In genomic region chr19:50702870-50703829, GRCh38 we compare ENCODE assay signal across 21 cellular contexts. TPM values are rescaled to one million over a fixed set of nuclear protein-coding genes. Genes with fewer than 3 reads are reported as not detected.
A peak's percentile ranks its signal among the peaks of the same experiment; 100 is the strongest.
DNase-seq lines count a peak whose midpoint lies in the region; ATAC-seq and TF ChIP-seq lines count a peak whose summit lies in the region.
"Had no signal": no experiment of that assay in that cellular context is flagged by ENCODE, and none has a peak within 500 bp of the region (broad histone marks: within the 10 kb centered on the region; RNA-seq: fewer than 3 reads in every experiment).

No MANE protein-coding gene starts in this region.

- intact Hi-C loops in breast epithelium (cut with DNase I; ENCODE audit: low total_unique reads): no loop called here

- H3K9me3 ChIP-seq in endodermal cell (ENCODE audit: control insufficient read depth, low read length): no peaks in the 10 kb centered on the region
- no peaks in the 10 kb centered on the region for H3K9me3 ChIP-seq in breast epithelium
- H3K9me3 ChIP-seq: neutrophil, uterus had no signal

- H3K27ac ChIP-seq in endodermal cell (ENCODE audit: low read depth, low read length) (no peak overlapping the region), breast epithelium (no peak overlapping the region)
- H3K27ac ChIP-seq: neutrophil, uterus had no signal

- H3K27ac Mint-ChIP-seq in stimulated activated naive CD8-positive, alpha-beta T cell treated with anti-CD3 and anti-CD28 coated beads, Interleukin-15, amount 100 ng/mL, for 72 hours: peak overlapping the region in 1 of 2 donors; percentile 48
- H3K27ac Mint-ChIP-seq in endodermal cell: no peak overlapping the region
- H3K27ac Mint-ChIP-seq: activated CD4-positive, alpha-beta memory T cell treated with anti-CD3 and anti-CD28 coated beads for 36 hours; activated T-helper 1 cell treated with anti-CD3 and anti-CD28 coated beads, Interleukin-12 subunit alpha, Interleukin-12 subunit beta, Interleukin-2, Interleukin-4 antibody, amounts not matched to agents 30 ng/mL and 10 ng/mL and 1 ng/mL, durations not matched to agents 14 hours and 24 hours and 36 hours; mesothelial cell of epicardium had no signal

- H3K9me3 Mint-ChIP-seq in stimulated activated naive CD8-positive, alpha-beta T cell treated with anti-CD3 and anti-CD28 coated beads, Interleukin-15, amount 100 ng/mL, for 72 hours: no peaks in the 10 kb centered on the region
- no peaks in the 10 kb centered on the region for H3K9me3 Mint-ChIP-seq in endodermal cell
- H3K9me3 Mint-ChIP-seq: activated CD4-positive, alpha-beta memory T cell treated with anti-CD3 and anti-CD28 coated beads for 36 hours; activated T-helper 1 cell treated with anti-CD3 and anti-CD28 coated beads, Interleukin-12 subunit alpha, Interleukin-12 subunit beta, Interleukin-2, Interleukin-4 antibody, amounts not matched to agents 30 ng/mL and 10 ng/mL and 1 ng/mL, durations not matched to agents 14 hours and 24 hours and 36 hours; central memory CD8-positive, alpha-beta T cell; mesothelial cell of epicardium had no signal

- TF ChIP-seq CTCF in endodermal cell (conservative IDR thresholded peaks at IDR 0.05) (no peak), breast epithelium (IDR thresholded peaks at IDR 0.05) (no peak)

- H3K36me3 ChIP-seq in endodermal cell (ENCODE audit: control insufficient read depth, insufficient read depth, low read length): no peaks in the 10 kb centered on the region
- no peaks in the 10 kb centered on the region for H3K36me3 ChIP-seq in breast epithelium
- H3K36me3 ChIP-seq: neutrophil, uterus had no signal

- H3K4me1 Mint-ChIP-seq in stimulated activated naive CD8-positive, alpha-beta T cell treated with anti-CD3 and anti-CD28 coated beads, Interleukin-15, amount 100 ng/mL, for 72 hours: peaks cover 24% of the 10 kb centered on the region
- H3K4me1 Mint-ChIP-seq in endodermal cell: no peaks in the 10 kb centered on the region
- H3K4me1 Mint-ChIP-seq: central memory CD8-positive, alpha-beta T cell; mesothelial cell of epicardium had no signal

- H3K4me3 ChIP-seq in endodermal cell (ENCODE audit: low read length) (no peak overlapping the region), breast epithelium (no peak overlapping the region)
- H3K4me3 ChIP-seq: uterus had no signal

- no peak overlapping the region for H3K9ac ChIP-seq in endodermal cell (ENCODE audit: extremely low read depth, low read length, poor library complexity, severe bottlenecking)

- peak; percentile 9 for ATAC-seq in stimulated activated naive CD8-positive, alpha-beta T cell treated with anti-CD3 and anti-CD28 coated beads, Interleukin-15, amount 100 ng/mL, for 72 hours
- ATAC-seq in stimulated activated naive CD8-positive, alpha-beta T cell treated with anti-CD3 and anti-CD28 coated beads, Interleukin-15, Interleukin-2, amounts not matched to agents 100 U/mL and 50 U/mL, for 24 hours: no peak
- ATAC-seq in GM21381 (IDR thresholded peaks at IDR 0.05; ENCODE audit: unreplicated experiment): no peak
- ATAC-seq: Right ventricle myocardium inferior had no signal

- 88 to 89% methylated on average over 15 to 47 of the region's 47 CpGs for WGBS in endodermal cell (ENCODE audit: insufficient coverage in 1 of 2, insufficient read length in 1 of 2), 2 experiments

- no peaks in the 10 kb centered on the region for H3K4me1 ChIP-seq in endodermal cell (ENCODE audit: control insufficient read depth, insufficient read depth, low read length)
- no peaks in the 10 kb centered on the region for H3K4me1 ChIP-seq in breast epithelium
- H3K4me1 ChIP-seq: uterus had no signal

- H3K4me3 Mint-ChIP-seq in stimulated activated naive CD8-positive, alpha-beta T cell treated with anti-CD3 and anti-CD28 coated beads, Interleukin-15, amount 100 ng/mL, for 72 hours: no peak overlapping the region
- no peak overlapping the region for H3K4me3 Mint-ChIP-seq in endodermal cell
- H3K4me3 Mint-ChIP-seq: activated CD4-positive, alpha-beta memory T cell treated with anti-CD3 and anti-CD28 coated beads for 36 hours; activated T-helper 1 cell treated with anti-CD3 and anti-CD28 coated beads, Interleukin-12 subunit alpha, Interleukin-12 subunit beta, Interleukin-2, Interleukin-4 antibody, amounts not matched to agents 30 ng/mL and 10 ng/mL and 1 ng/mL, durations not matched to agents 14 hours and 24 hours and 36 hours; central memory CD8-positive, alpha-beta T cell; mesothelial cell of epicardium had no signal

- peaks cover 46% of the 10 kb centered on the region for H3K27me3 Mint-ChIP-seq in stimulated activated naive CD8-positive, alpha-beta T cell treated with anti-CD3 and anti-CD28 coated beads, Interleukin-15, amount 100 ng/mL, for 72 hours
- peaks cover 71% of the 10 kb centered on the region for H3K27me3 Mint-ChIP-seq in endodermal cell (ENCODE audit: insufficient read depth)

- H3K27me3 ChIP-seq in endodermal cell (ENCODE audit: control insufficient read depth, insufficient read depth, low read length, poor library complexity, severe bottlenecking) (peaks cover 21% of the 10 kb centered on the region), breast epithelium (peaks cover 2 to 33% of the 10 kb centered on the region in 2 donors)
- H3K27me3 ChIP-seq: uterus had no signal

- TF ChIP-seq POLR2A in breast epithelium (IDR thresholded peaks at IDR 0.05): no peak

- no peaks in the 10 kb centered on the region for H3K36me3 Mint-ChIP-seq in endodermal cell (ENCODE audit: low read depth)
- H3K36me3 Mint-ChIP-seq: activated CD4-positive, alpha-beta memory T cell treated with anti-CD3 and anti-CD28 coated beads for 36 hours; mesothelial cell of epicardium had no signal

- no peak for DNase-seq in stimulated activated naive CD8-positive, alpha-beta T cell treated with anti-CD3 and anti-CD28 coated beads, Interleukin-15, amount 100 ng/mL, for 72 hours
- DNase-seq in stimulated activated naive CD8-positive, alpha-beta T cell treated with anti-CD3 and anti-CD28 coated beads, Interleukin-15, Interleukin-2, amounts not matched to agents 100 U/mL and 50 U/mL, for 24 hours: no peak
- DNase-seq in Kasumi-1 (lab: John Stamatoyannopoulos, UW): peak; percentile 74 to 75
- peak; percentile 65 for DNase-seq in endodermal cell
- DNase-seq in DMS 273 treated with DMSO at 0.1 percent for 48 hours (lab: John Stamatoyannopoulos, UW): no peak
- DNase-seq in breast epithelium (ENCODE audit: low spot score in 2 of 2): no peak
- DNase-seq in activated CD4-positive, alpha-beta T cell treated with anti-CD3 and anti-CD28 coated beads for 48 hours: no peak
- DNase-seq: activated CD4-positive, alpha-beta memory T cell treated with anti-CD3 and anti-CD28 coated beads for 36 hours; foreskin melanocyte; KBM-7; NCI-H1436 treated with DMSO at 0.1 percent for 48 hours; stimulated activated naive CD4-positive, alpha-beta T cell treated with Interleukin-2 at 50 U/mL for 16 hours; uterus had no signal

RNA-seq across cellular contexts. Expression of gene SHANK1, which starts 16.5 kb away (rescaled TPM):
- 1 to 10 TPM; 1.6 to 1.9 TPM for total RNA-seq in endodermal cell
- 11.3 TPM for polyA plus RNA-seq in endodermal cell (2013, experiment 1 of 2)
- polyA plus RNA-seq in endodermal cell (2013, experiment 2 of 2): 9.8 TPM
- total RNA-seq in breast epithelium: under 1 TPM in 2 of 3 donors, not detected in 1; 0.59 to 0.98 TPM
- total RNA-seq: activated CD4-positive, alpha-beta memory T cell treated with anti-CD3 and anti-CD28 coated beads for 36 hours; activated T-helper 1 cell treated with anti-CD3 and anti-CD28 coated beads, Interleukin-12 subunit alpha, Interleukin-12 subunit beta, Interleukin-2, Interleukin-4 antibody, amounts not matched to agents 30 ng/mL and 10 ng/mL and 1 ng/mL, durations not matched to agents 14 hours and 24 hours and 36 hours; T-helper 2 cell treated with Interferon-gamma antibody and Interleukin-4, amounts not matched to agents 100 ng/mL and 5 ng/mL, for 36 hours had no signal

RNA-seq across cellular contexts. Expression of gene CLEC11A, which starts 20.0 kb away (rescaled TPM):
- 1 to 10 TPM; 4.0 to 6.2 TPM for total RNA-seq in endodermal cell
- polyA plus RNA-seq in endodermal cell (2013, experiment 1 of 2): 5.2 TPM
- polyA plus RNA-seq in endodermal cell (2013, experiment 2 of 2): 4.8 TPM
- 10 to 100 TPM; 16.4 to 24.3 (median 20.6) TPM for total RNA-seq in breast epithelium

RNA-seq across cellular contexts. Expression of gene C19orf81, which starts 53.9 kb away (rescaled TPM):
- total RNA-seq in endodermal cell: 10 to 100 TPM; 11.3 to 26.8 TPM
- polyA plus RNA-seq in endodermal cell (2013, experiment 1 of 2): 5.3 TPM
- polyA plus RNA-seq in endodermal cell (2013, experiment 2 of 2): 1.7 TPM
- not detected for total RNA-seq in breast epithelium
- total RNA-seq: activated T-helper 1 cell treated with anti-CD3 and anti-CD28 coated beads, Interleukin-12 subunit alpha, Interleukin-12 subunit beta, Interleukin-2, Interleukin-4 antibody, amounts not matched to agents 30 ng/mL and 10 ng/mL and 1 ng/mL, durations not matched to agents 14 hours and 24 hours and 36 hours; skeletal muscle tissue; T-helper 2 cell treated with Interferon-gamma antibody and Interleukin-4, amounts not matched to agents 100 ng/mL and 5 ng/mL, for 36 hours; uterus had no signal

Comparison
In these comparisons a context has a peak if more than half of its experiments do, and no peak if none do; other contexts are left out.
1. DNase-seq: peak in Kasumi-1 (2 of 2) and endodermal cell (single experiment); none in stimulated activated naive CD8-positive, alpha-beta T cell treated with anti-CD3 and anti-CD28 coated beads, Interleukin-15, amount 100 ng/mL, for 72 hours (0 of 2), stimulated activated naive CD8-positive, alpha-beta T cell treated with anti-CD3 and anti-CD28 coated beads, Interleukin-15, Interleukin-2, amounts not matched to agents 100 U/mL and 50 U/mL, for 24 hours (single experiment), DMS 273 treated with DMSO at 0.1 percent for 48 hours (single experiment), breast epithelium (0 of 2) and activated CD4-positive, alpha-beta T cell treated with anti-CD3 and anti-CD28 coated beads for 48 hours (single experiment).
2. RNA of gene C19orf81, which starts 53.9 kb away (total RNA-seq): 11.3 to 26.8 TPM in endodermal cell; not detected in breast epithelium; every median in the first group is over 4 times any median in the second.